In genomic region chr19:55098716-55099556, GRCh38 we compare ENCODE assay signal across 19 cellular contexts. TPM values are rescaled to one million over a fixed set of nuclear protein-coding genes. Genes with fewer than 3 reads are reported as not detected.
A peak's percentile ranks its signal among the peaks of the same experiment; 100 is the strongest.
DNase-seq lines count a peak whose midpoint lies in the region; ATAC-seq and TF ChIP-seq lines count a peak whose summit lies in the region.
"Had no signal": no experiment of that assay in that cellular context is flagged by ENCODE, and none has a peak within 500 bp of the region (broad histone marks: within the 10 kb centered on the region; RNA-seq: fewer than 3 reads in every experiment).

No MANE protein-coding gene starts in this region.

- no peak overlapping the region for H2BK15ac ChIP-seq in IMR-90 (ENCODE audit: low read depth, low read length)

- H2BK5ac ChIP-seq in IMR-90 (ENCODE audit: low read depth, low read length, poor library complexity, severe bottlenecking): no peak overlapping the region

- ATAC-seq in IMR-90 (ENCODE audit: low read depth) (no peak), right lobe of liver (peak; percentile 9 to 43 (median 32)), GM19455 (IDR thresholded peaks at IDR 0.05; ENCODE audit: unreplicated experiment) (no peak), GM19023 (IDR thresholded peaks at IDR 0.05; ENCODE audit: unreplicated experiment) (no peak)
- ATAC-seq in stimulated activated effector memory CD8-positive, alpha-beta T cell treated with anti-CD3 and anti-CD28 coated beads, Interleukin-12 subunit alpha, Interleukin-12 subunit beta, amount 100 ng/mL, for 72 hours: no peak

- DNase-seq in BE2C (no peak), IMR-90 (no peak), ecto neural progenitor cell (ENCODE audit: low spot score) (peak; percentile 47), right lobe of liver (peak in 1 of 3 donors; percentile 50)
- DNase-seq in stimulated activated effector memory CD8-positive, alpha-beta T cell treated with anti-CD3 and anti-CD28 coated beads, Interleukin-12 subunit alpha, Interleukin-12 subunit beta, amount 100 ng/mL, for 72 hours (ENCODE audit: low spot score in 2 of 2): no peak
- no peak for DNase-seq in NK-92 treated with Interleukin-12 subunit alpha and Interleukin-12 subunit beta, amount 100 ng/mL, for 24 hours (lab: John Stamatoyannopoulos, UW)
- DNase-seq: activated naive CD8-positive, alpha-beta T cell treated with anti-CD3 and anti-CD28 coated beads, Interleukin-2, amount 10 ng/mL, durations not matched to agents 7 days and 5 days; DMS153; erythroblast; Karpas-422; NCI-H1436 treated with DMSO at 0.1 percent for 48 hours; NCI-H69; stimulated activated CD4-positive, alpha-beta T cell treated with anti-CD3 and anti-CD28 coated beads, Interleukin-15, amount 100 ng/mL, for 24 hours had no signal

- no peak overlapping the region for H2AK9ac ChIP-seq in IMR-90 (replicated peaks; ENCODE audit: low read depth, low read length, poor library complexity)

- peak overlapping the region; percentile 15 for H2AFZ ChIP-seq in IMR-90 (replicated peaks; ENCODE audit: low read length, poor library complexity)

- no peak overlapping the region for H4K8ac ChIP-seq in IMR-90 (ENCODE audit: low read depth in 2 of 2, low read length in 2 of 2)

- no peaks in the 10 kb centered on the region for H3K9me3 ChIP-seq in BE2C
- H3K9me3 ChIP-seq in IMR-90 (ENCODE audit: control insufficient read depth, insufficient read depth, low read length): peaks cover 4% of the 10 kb centered on the region
- H3K9me3 ChIP-seq in right lobe of liver: no peaks in the 10 kb centered on the region
- H3K9me3 ChIP-seq: SJSA1 had no signal

- in situ Hi-C loops in IMR-90 (cut with MboI; ENCODE audit: low sequenced_read_pairs): no loop called here

- H3K79me1 ChIP-seq in IMR-90 (ENCODE audit: low read depth in 1 of 2, low read length in 2 of 2): peaks cover 11 to 21% of the 10 kb centered on the region in 2 experiments

- H3K27ac Mint-ChIP-seq in stimulated activated effector memory CD8-positive, alpha-beta T cell treated with anti-CD3 and anti-CD28 coated beads, Interleukin-12 subunit alpha, Interleukin-12 subunit beta, amount 100 ng/mL, for 72 hours: no peak overlapping the region
- H3K27ac Mint-ChIP-seq: activated naive CD8-positive, alpha-beta T cell treated with anti-CD3 and anti-CD28 coated beads, Interleukin-2, amount 10 ng/mL, durations not matched to agents 7 days and 5 days had no signal

- H3K56ac ChIP-seq in IMR-90 (ENCODE audit: extremely low read depth, insufficient read depth, low read length): no peak overlapping the region

- H3K36me3 Mint-ChIP-seq in stimulated activated effector memory CD8-positive, alpha-beta T cell treated with anti-CD3 and anti-CD28 coated beads, Interleukin-12 subunit alpha, Interleukin-12 subunit beta, amount 100 ng/mL, for 72 hours: peaks cover 36% of the 10 kb centered on the region

- H3K18ac ChIP-seq in IMR-90 (ENCODE audit: low read depth, low read length): no peak overlapping the region

- H3K4me1 ChIP-seq in BE2C: no peaks in the 10 kb centered on the region
- H3K4me1 ChIP-seq in IMR-90 (ENCODE audit: control insufficient read depth, insufficient read depth, low read length): no peaks in the 10 kb centered on the region
- H3K4me1 ChIP-seq in right lobe of liver: no peaks in the 10 kb centered on the region
- H3K4me1 ChIP-seq: SJSA1 had no signal

- no peak overlapping the region for H3K4me2 ChIP-seq in IMR-90 (ENCODE audit: low read depth, low read length)

- dilution Hi-C loops in IMR-90 (cut with HindIII; ENCODE audit: low sequenced_read_pairs, unreplicated experiment): no loop called here

- TF ChIP-seq POLR2A in IMR-90 (IDR thresholded peaks at IDR 0.05; ENCODE audit: low read depth, low read length): no peak
- TF ChIP-seq POLR2A in right lobe of liver (IDR thresholded peaks at IDR 0.05): no peak

- no peak overlapping the region for H3K23ac ChIP-seq in IMR-90 (ENCODE audit: low read depth, low read length)

- no peak overlapping the region for H2AK5ac ChIP-seq in IMR-90 (ENCODE audit: low read depth, low read length)

- 0 out of 2 replicates have a peak, but pooled peaks have one; percentile 1 for TF ChIP-seq CTCF in BE2C (IDR thresholded peaks at IDR 0.05; ENCODE audit: low read depth, low read length)
- TF ChIP-seq CTCF in IMR-90 (conservative IDR thresholded peaks at IDR 0.05; ENCODE audit: low read depth, low read length): no peak
- no peak for TF ChIP-seq CTCF in right lobe of liver (IDR thresholded peaks at IDR 0.05)

- intact Hi-C loops in IMR-90 (cut with micrococcal nuclease) (no loop called here), right lobe of liver (cut with DNase I) (no loop called here)

- CTCF ChIA-PET in IMR-90 (lab: Yijun Ruan, JAX): no interaction called here

- H2BK120ac ChIP-seq in IMR-90 (ENCODE audit: low read depth, low read length): no peak overlapping the region

- H3K4me3 ChIP-seq in BE2C (ENCODE audit: low read depth, low read length): no peak overlapping the region
- H3K4me3 ChIP-seq in IMR-90 (ENCODE audit: insufficient read depth, low read depth, low read length): no peak overlapping the region
- no peak overlapping the region for H3K4me3 ChIP-seq in right lobe of liver
- H3K4me3 ChIP-seq: SJSA1, thoracic aorta had no signal

- H2BK20ac ChIP-seq in IMR-90 (ENCODE audit: low read depth, low read length): no peak overlapping the region

- peaks cover 11% of the 10 kb centered on the region for H3K4me1 Mint-ChIP-seq in stimulated activated effector memory CD8-positive, alpha-beta T cell treated with anti-CD3 and anti-CD28 coated beads, Interleukin-12 subunit alpha, Interleukin-12 subunit beta, amount 100 ng/mL, for 72 hours

- H3K9me1 ChIP-seq in IMR-90 (ENCODE audit: insufficient read depth, low read length): no peaks in the 10 kb centered on the region

- H3K14ac ChIP-seq in IMR-90 (replicated peaks; ENCODE audit: low read depth, low read length): no peak overlapping the region

- H3K9ac ChIP-seq in IMR-90 (ENCODE audit: low read depth, low read length): no peak overlapping the region

- TF ChIP-seq RAD21 in IMR-90 (IDR thresholded peaks at IDR 0.05; ENCODE audit: low read length): no peak

- H3K27ac ChIP-seq in IMR-90 (ENCODE audit: insufficient read depth, low read length) (no peak overlapping the region), right lobe of liver (no peak overlapping the region)
- H3K27ac ChIP-seq: SJSA1, thoracic aorta, VCaP had no signal

- H3K4ac ChIP-seq in IMR-90 (ENCODE audit: low read depth, low read length): no peak overlapping the region

- peaks cover 3% of the 10 kb centered on the region for H4K20me1 ChIP-seq in IMR-90 (ENCODE audit: insufficient read depth, low read length)

- no peak overlapping the region for H4K91ac ChIP-seq in IMR-90 (ENCODE audit: insufficient read depth, low read depth, low read length)

- peaks cover 14% of the 10 kb centered on the region; the same call in 1 of the 2 replicates for H3K36me3 ChIP-seq in BE2C
- H3K36me3 ChIP-seq in IMR-90 (ENCODE audit: control insufficient read depth, insufficient read depth, low read length): peaks cover 37% of the 10 kb centered on the region
- H3K36me3 ChIP-seq in right lobe of liver: peaks cover 0 to 36% (median 12%) of the 10 kb centered on the region in 4 donors

- H3K27me3 ChIP-seq in BE2C (no peaks in the 10 kb centered on the region), IMR-90 (ENCODE audit: control insufficient read depth, insufficient read depth, low read length) (no peaks in the 10 kb centered on the region), right lobe of liver (no peaks in the 10 kb centered on the region)
- H3K27me3 ChIP-seq: SJSA1 had no signal

- H3K9me3 Mint-ChIP-seq in stimulated activated effector memory CD8-positive, alpha-beta T cell treated with anti-CD3 and anti-CD28 coated beads, Interleukin-12 subunit alpha, Interleukin-12 subunit beta, amount 100 ng/mL, for 72 hours: no peaks in the 10 kb centered on the region
- H3K9me3 Mint-ChIP-seq: activated naive CD8-positive, alpha-beta T cell treated with anti-CD3 and anti-CD28 coated beads, Interleukin-2, amount 10 ng/mL, durations not matched to agents 7 days and 5 days had no signal

- 94% methylated on average over 21 of the region's 27 CpGs; no CpG with 5 or more reads in 1 of the 2 experiments for WGBS in IMR-90 (ENCODE audit: extremely low coverage in 2 of 2, insufficient read length in 1 of 2), 2 experiments
- 84% methylated on average over 5 of the region's 27 CpGs for WGBS in right lobe of liver (ENCODE audit: insufficient coverage, low coverage, low lambda C conversion rate, missing lambda C conversion rate)

- no peak overlapping the region for H3K4me3 Mint-ChIP-seq in stimulated activated effector memory CD8-positive, alpha-beta T cell treated with anti-CD3 and anti-CD28 coated beads, Interleukin-12 subunit alpha, Interleukin-12 subunit beta, amount 100 ng/mL, for 72 hours
- H3K4me3 Mint-ChIP-seq: activated naive CD8-positive, alpha-beta T cell treated with anti-CD3 and anti-CD28 coated beads, Interleukin-2, amount 10 ng/mL, durations not matched to agents 7 days and 5 days had no signal

- H4K5ac ChIP-seq in IMR-90 (ENCODE audit: low read depth, low read length): no peak overlapping the region

- POLR2A ChIA-PET in IMR-90 (lab: Charles Lee; ENCODE audit: unreplicated experiment): no interaction called here

- BruUV-seq in IMR-90 (replicated peaks; lab: Mats Ljungman, UMichigan): no TSS peak

RNA-seq across cellular contexts. Expression of gene PPP1R12C, which starts 18.5 kb away (rescaled TPM):
- 75.9 TPM for polyA plus RNA-seq in BE2C (2012; ENCODE audit: insufficient read depth, insufficient read length, low read depth)
- total RNA-seq in IMR-90 (2012; rRNA removed): 21.1 and 21.5 TPM in 2 replicates
- polyA plus RNA-seq in IMR-90 (2012; rRNA removed): 81.4 and 104 TPM in 2 replicates
- 43.7 and 62.1 TPM in 2 replicates for polyA plus RNA-seq in IMR-90 (2012; cell fraction: cytosol; rRNA removed)
- polyA plus RNA-seq in IMR-90 (2012; cell fraction: nucleus; rRNA removed; ENCODE audit: low replicate concordance): 542 and 869 TPM in 2 replicates
- total RNA-seq in right lobe of liver: 10 to 100 TPM; 35.6 to 48.1 (median 41.7) TPM

RNA-seq across cellular contexts. Expression of gene EPS8L1, which starts 23.3 kb away (rescaled TPM):
- not detected for polyA plus RNA-seq in BE2C (2012; ENCODE audit: insufficient read depth, insufficient read length, low read depth)
- total RNA-seq in IMR-90 (2012; rRNA removed) (0.90 and 1.9 TPM in 2 replicates), right lobe of liver (1 to 10 TPM in 4 of 6 experiments, under 1 TPM in 2; 0.49 to 2.4 (median 1.2) TPM)
- 2.9 and 3.1 TPM in 2 replicates for polyA plus RNA-seq in IMR-90 (2012; rRNA removed)
- 2.5 and 8.1 TPM in 2 replicates for polyA plus RNA-seq in IMR-90 (2012; cell fraction: cytosol; rRNA removed)
- polyA plus RNA-seq in IMR-90 (2012; cell fraction: nucleus; rRNA removed; ENCODE audit: low replicate concordance): 6.8 and 7.4 TPM in 2 replicates

RNA-seq across cellular contexts. Expression of gene RDH13, which starts 36.0 kb away (rescaled TPM):
- polyA plus RNA-seq in BE2C (2012; ENCODE audit: insufficient read depth, insufficient read length, low read depth): 19.7 TPM
- total RNA-seq in IMR-90 (2012; rRNA removed) (7.5 and 8.3 TPM in 2 replicates), right lobe of liver (10 to 100 TPM in 4 of 6 experiments, 1 to 10 TPM in 2; 7.7 to 16.8 (median 12.1) TPM)
- 6.9 and 7.8 TPM in 2 replicates for polyA plus RNA-seq in IMR-90 (2012; rRNA removed)
- polyA plus RNA-seq in IMR-90 (2012; cell fraction: cytosol; rRNA removed): 4.2 and 7.7 TPM in 2 replicates
- polyA plus RNA-seq in IMR-90 (2012; cell fraction: nucleus; rRNA removed; ENCODE audit: low replicate concordance): 14.8 and 17.0 TPM in 2 replicates

RNA-seq across cellular contexts. Expression of gene TNNT1, which starts 50.1 kb away (rescaled TPM):
- polyA plus RNA-seq in BE2C (2012; ENCODE audit: insufficient read depth, insufficient read length, low read depth): 0.94 TPM
- total RNA-seq in IMR-90 (2012; rRNA removed) (1.3 and 3.1 TPM in 2 replicates), right lobe of liver (10 to 100 TPM in 1 of 6 experiments, 1 to 10 TPM in 3, not detected in 2; 1.2 to 10.9 (median 1.6) TPM)
- 2.5 and 2.6 TPM in 2 replicates for polyA plus RNA-seq in IMR-90 (2012; rRNA removed)
- polyA plus RNA-seq in IMR-90 (2012; cell fraction: cytosol; rRNA removed): 1.4 and 3.4 TPM in 2 replicates
- polyA plus RNA-seq in IMR-90 (2012; cell fraction: nucleus; rRNA removed; ENCODE audit: low replicate concordance): 1.1 and 2.2 TPM in 2 replicates
- total RNA-seq: activated naive CD8-positive, alpha-beta T cell treated with anti-CD3 and anti-CD28 coated beads, Interleukin-2, amount 10 ng/mL, durations not matched to agents 7 days and 5 days; osteocyte; thoracic aorta had no signal

RNA-seq across cellular contexts. Expression of gene TNNI3, which starts 58.6 kb away (rescaled TPM):
- polyA plus RNA-seq in BE2C (2012; ENCODE audit: insufficient read depth, insufficient read length, low read depth): 12.3 TPM
- total RNA-seq in IMR-90 (2012; rRNA removed) (not detected in 2 replicates), right lobe of liver (under 1 TPM in 3 of 6 experiments, not detected in 3; 0.43 to 0.83 (median 0.62) TPM)
- polyA plus RNA-seq in IMR-90 (2012; rRNA removed): not detected in 2 replicates
- polyA plus RNA-seq in IMR-90 (2012; cell fraction: cytosol; rRNA removed): 0.09 and 0.24 TPM in 2 replicates
- polyA plus RNA-seq in IMR-90 (2012; cell fraction: nucleus; rRNA removed; ENCODE audit: low replicate concordance): 0.26 and 0.28 TPM in 2 replicates
- total RNA-seq: activated naive CD8-positive, alpha-beta T cell treated with anti-CD3 and anti-CD28 coated beads, Interleukin-2, amount 10 ng/mL, durations not matched to agents 7 days and 5 days; osteocyte; SJSA1; thoracic aorta had no signal

Comparison
In these comparisons a context has a peak if more than half of its experiments do, and no peak if none do; other contexts are left out.
1. ATAC-seq: peak in right lobe of liver (4 of 4); none in IMR-90 (single experiment), stimulated activated effector memory CD8-positive, alpha-beta T cell treated with anti-CD3 and anti-CD28 coated beads, Interleukin-12 subunit alpha, Interleukin-12 subunit beta, amount 100 ng/mL, for 72 hours (single experiment), GM19455 (single experiment) and GM19023 (single experiment).